ENCODE assay signal across 8 cellular contexts in the genomic region with DNA sequence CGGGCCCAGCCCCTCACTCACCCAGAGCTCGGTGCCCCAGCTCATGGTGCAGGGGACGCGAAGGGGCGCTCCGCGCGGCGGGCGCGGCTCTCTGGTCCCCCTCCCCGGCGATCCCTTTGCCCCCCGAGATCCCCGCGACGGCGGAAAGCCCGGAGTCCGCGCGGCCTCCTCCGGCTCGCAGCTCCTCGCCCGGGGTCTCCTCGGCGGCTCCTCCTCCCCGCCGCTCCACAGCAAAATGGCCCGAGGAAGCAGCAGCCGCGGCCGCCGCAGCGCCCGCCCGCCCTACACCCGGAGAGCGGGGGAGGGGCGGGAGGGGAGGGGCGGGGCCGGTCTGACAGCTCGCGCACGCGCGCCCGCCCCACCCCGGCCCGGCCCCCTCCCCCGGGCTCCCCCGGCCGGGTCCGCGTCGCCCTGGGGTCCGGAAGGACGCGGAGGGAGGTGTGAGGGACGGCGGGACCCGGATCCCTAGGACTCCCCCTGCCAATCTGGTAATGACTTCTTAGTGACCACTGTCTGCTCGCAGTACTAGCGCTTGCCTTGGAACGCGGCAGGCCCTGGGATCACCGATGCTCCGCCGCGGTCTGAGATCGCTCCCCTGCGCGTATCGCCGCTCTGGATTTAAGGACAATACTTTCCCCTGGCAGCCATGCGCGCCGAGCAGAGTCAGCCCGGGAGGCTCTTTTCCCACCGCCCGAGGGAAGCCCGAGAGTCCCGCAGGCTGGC. TPM values are rescaled to one million over a fixed set of nuclear protein-coding genes. Genes with fewer than 3 reads are reported as not detected.
DNase-seq lines count a peak whose midpoint lies in the region; ATAC-seq and TF ChIP-seq lines count a peak whose summit lies in the region.

Gene FNBP1 (minus strand): TSS at position 259 of the 723 bp plus-strand sequence. CDS start 214 bp downstream, at position 45.

- H3K9me3 Mint-ChIP-seq in neural crest cell: no peaks in the 10 kb centered on the region

- DNase-seq in AG09309 (ENCODE audit: low read depth): no peak
- peak; percentile 89 for DNase-seq in HuH-7.5 (ENCODE audit: low spot score)
- DNase-seq in SJCRH30: peak; percentile 85 to 88
- DNase-seq in activated gamma-delta T cell treated with anti-CD3 and anti-CD28 coated beads, Interleukin-2, amount 50 U/mL, for 16 hours (ENCODE audit: low read depth): peak; percentile 64
- DNase-seq in foreskin keratinocyte: peak in 1 of 2 donors; percentile 65
- DNase-seq in neural crest cell (ENCODE audit: low read depth, low spot score): peak; percentile 74
- DNase-seq in stomach: peak; percentile 78

- peaks cover 8% of the 10 kb centered on the region for H3K27me3 Mint-ChIP-seq in neural crest cell (ENCODE audit: low read depth)

- H3K4me3 Mint-ChIP-seq in neural crest cell: peak within 1 kb of the TSS; percentile 98

- H3K36me3 Mint-ChIP-seq in neural crest cell (ENCODE audit: low read depth): no peaks in the 10 kb centered on the region

- H3K9me3 ChIP-seq in SJCRH30 (replicated peaks) (no peaks in the 10 kb centered on the region), stomach (no peaks in the 10 kb centered on the region)

- H3K27ac Mint-ChIP-seq in neural crest cell (ENCODE audit: unreplicated experiment): peak within 1 kb of the TSS; percentile 99

- H3K4me1 ChIP-seq in SJCRH30: peaks cover 15% of the 10 kb centered on the region
- no peaks in the 10 kb centered on the region for H3K4me1 ChIP-seq in foreskin keratinocyte
- H3K4me1 ChIP-seq in stomach: peaks cover 31 to 65% (median 52%) of the 10 kb centered on the region in 4 donors

- peak; percentile 81 for ATAC-seq in foreskin keratinocyte

- TF ChIP-seq CTCF in AG09309 (IDR thresholded peaks at IDR 0.05; ENCODE audit: control insufficient read depth, insufficient read depth, low read depth, low read length, missing control alignments) (no peak), foreskin keratinocyte (conservative IDR thresholded peaks at IDR 0.05) (peak; percentile 19), neural crest cell (conservative IDR thresholded peaks at IDR 0.05) (no peak), stomach (IDR thresholded peaks at IDR 0.05) (no peak)

- H3K27ac ChIP-seq in SJCRH30: peak within 1 kb of the TSS; percentile 28
- H3K27ac ChIP-seq in foreskin keratinocyte: peak within 1 kb of the TSS; percentile 75
- peak within 1 kb of the TSS; percentile 90 to 97 (median 95) for H3K27ac ChIP-seq in stomach

- peaks cover 38% of the 10 kb centered on the region for H3K4me1 Mint-ChIP-seq in neural crest cell

- H3K27me3 ChIP-seq in SJCRH30 (no peaks in the 10 kb centered on the region), foreskin keratinocyte (no peaks in the 10 kb centered on the region), stomach (no peaks in the 10 kb centered on the region)

- peak within 1 kb of the TSS; percentile 95 for H3K4me3 ChIP-seq in AG09309 (ENCODE audit: control insufficient read depth, low read depth, low read length)
- H3K4me3 ChIP-seq in SJCRH30: peak within 1 kb of the TSS; percentile 97
- H3K4me3 ChIP-seq in stomach: peak within 1 kb of the TSS; percentile 85 to 99 (median 91)

- in situ Hi-C loops in GM18951 (cut with MboI; ENCODE audit: low sequenced_read_pairs, unreplicated experiment): no loop called here

- 0% methylated on average over 17 to 83 of the region's 84 CpGs for WGBS in stomach, 5 donors

- TF ChIP-seq EP300 in stomach (IDR thresholded peaks at IDR 0.05): no peak

- intact Hi-C loops in stomach (cut with DNase I; ENCODE audit: low total_unique reads): loop anchor here (10.0 kb wide), 1 partner anchor 158 kb away; no protein-coding TSS in a partner anchor

- TF ChIP-seq POLR2A in GM18951 (IDR thresholded peaks at IDR 0.05; ENCODE audit: extremely low read depth, insufficient read depth, insufficient read length): peak; percentile 91
- peak in 1 of 4 donors; percentile 19 for TF ChIP-seq POLR2A in stomach (IDR thresholded peaks at IDR 0.05)

- H3K36me3 ChIP-seq in SJCRH30 (no peaks in the 10 kb centered on the region), stomach (no peaks in the 10 kb centered on the region)

RNA-seq across cellular contexts. Expression of gene FNBP1, which starts in this region (rescaled TPM):
- total RNA-seq in SJCRH30 (2014; rRNA removed; shearing (Covaris generic)): 46.3 and 56.9 TPM in 2 replicates
- total RNA-seq in foreskin keratinocyte (12.4 TPM in 2 replicates), neural crest cell (47.3 and 48.4 TPM in 2 replicates), stomach (100 to 1,000 TPM in 1 of 5 donors, 10 to 100 TPM in 4; 52.7 to 129 (median 69.6) TPM)
- polyA plus RNA-seq in foreskin keratinocyte (3.7 and 4.0 TPM in 2 replicates), stomach (10 to 100 TPM in 2 of 3 donors, 1 to 10 TPM in 1; 9.0 to 19.7 (median 10.4) TPM)

Comparison
In these comparisons a context has a peak if more than half of its experiments do, and no peak if none do; other contexts are left out.
1. H3K27ac ChIP-seq: peak in every context shown above with its lines; median percentile 95 in stomach; 75 in foreskin keratinocyte; 28 in SJCRH30.